In the genomic region with DNA sequence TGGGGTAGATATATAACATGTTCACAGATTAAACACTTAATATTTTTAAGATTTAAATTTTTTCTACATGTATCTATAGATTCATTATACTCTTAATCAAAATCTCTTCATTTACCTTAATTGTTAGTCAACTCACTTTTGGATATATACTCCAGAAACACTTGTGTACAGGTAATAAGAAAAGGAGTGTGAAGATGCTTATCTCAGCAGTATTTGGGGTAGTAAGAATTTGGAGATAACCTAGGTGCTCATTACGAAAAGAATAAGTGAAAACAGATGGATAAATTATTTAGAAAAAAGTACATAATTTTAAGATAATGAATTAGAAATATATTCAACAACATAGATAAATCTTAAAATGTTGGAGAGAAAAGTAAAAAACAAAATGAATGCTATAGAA, we compare ENCODE assay signal across 8 cellular contexts.
"Had no signal": no experiment of that assay in that cellular context is flagged by ENCODE, and none has a peak within 500 bp of the region (broad histone marks: within the 10 kb centered on the region; RNA-seq: fewer than 3 reads in every experiment).

No MANE protein-coding gene starts in this region.

- H3K4me3 ChIP-seq: GM23248, HAP-1 had no signal

- H3K36me3 ChIP-seq: HAP-1 had no signal

- ATAC-seq: HCT116 had no signal

- H3K27ac ChIP-seq: GM23248, HL-60 had no signal

- H2AFZ ChIP-seq: GM23248 had no signal

- H3K4me1 ChIP-seq: HAP-1 had no signal

- DNase-seq: GM23248, GOT3, H7, HFFc6, KG1 had no signal

- H3K9me3 ChIP-seq: HAP-1 had no signal

- H3K9ac ChIP-seq: GM23248 had no signal
